8 cellular contexts compared by ENCODE assay signal in the genomic region with DNA sequence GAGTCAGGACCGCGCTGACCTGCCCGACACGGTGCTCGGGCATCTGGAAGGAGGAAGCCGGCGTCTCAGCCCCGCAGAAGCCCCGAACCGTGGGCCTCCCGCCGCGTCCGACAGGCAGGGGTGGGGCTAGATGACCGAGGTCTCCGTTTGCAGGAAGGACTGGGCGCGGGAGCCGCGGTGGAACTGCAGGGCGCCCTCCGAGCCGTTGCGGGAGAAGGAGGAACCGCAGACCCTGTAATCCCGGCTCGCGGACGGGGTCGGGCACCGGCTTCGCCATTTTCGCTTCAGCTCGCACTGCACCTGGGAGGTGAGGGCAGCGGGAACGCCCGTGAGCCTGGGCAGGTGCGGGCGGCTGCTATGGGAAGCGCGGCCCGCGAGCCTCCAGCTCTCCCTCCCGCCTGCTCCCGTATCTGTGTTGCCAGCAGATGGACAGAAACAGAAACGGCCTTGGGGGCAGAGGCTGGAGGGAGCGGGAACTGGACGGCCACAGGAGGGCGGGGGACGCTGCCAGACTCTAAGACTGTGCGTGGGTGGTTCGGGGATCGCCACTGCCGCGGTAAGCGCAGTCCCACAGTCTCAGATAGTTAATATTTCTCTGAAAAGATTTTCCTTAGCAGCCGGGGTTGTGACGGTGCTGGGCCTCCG.
DNase-seq lines count a peak whose midpoint lies in the region; ATAC-seq, FAIRE-seq and TF ChIP-seq lines count a peak whose summit lies in the region.

No MANE protein-coding gene starts in this region.

- no peaks in the 10 kb centered on the region for H3K27me3 ChIP-seq in pancreas

- peaks cover 18% of the 10 kb centered on the region for H3K27me3 Mint-ChIP-seq in activated T-helper 1 cell treated with anti-CD3 and anti-CD28 coated beads, Interleukin-12 subunit alpha, Interleukin-12 subunit beta, Interleukin-2, Interleukin-4 antibody, amounts not matched to agents 30 ng/mL and 10 ng/mL and 1 ng/mL, durations not matched to agents 14 hours and 24 hours and 36 hours (ENCODE audit: insufficient read depth)

- H3K36me3 Mint-ChIP-seq in activated T-helper 1 cell treated with anti-CD3 and anti-CD28 coated beads, Interleukin-12 subunit alpha, Interleukin-12 subunit beta, Interleukin-2, Interleukin-4 antibody, amounts not matched to agents 30 ng/mL and 10 ng/mL and 1 ng/mL, durations not matched to agents 14 hours and 24 hours and 36 hours (ENCODE audit: low read depth), result no peaks in the 10 kb centered on the region

- H3K9me3 Mint-ChIP-seq in activated T-helper 1 cell treated with anti-CD3 and anti-CD28 coated beads, Interleukin-12 subunit alpha, Interleukin-12 subunit beta, Interleukin-2, Interleukin-4 antibody, amounts not matched to agents 30 ng/mL and 10 ng/mL and 1 ng/mL, durations not matched to agents 14 hours and 24 hours and 36 hours, result no peaks in the 10 kb centered on the region

- WGBS in pancreas, 2 donors, result 26 to 45% methylated on average over 56 to 59 of the region's 59 CpGs

- peak overlapping the region; percentile 22 to 43 (median 34) for H3K4me3 ChIP-seq in pancreas

- peaks cover 14% of the 10 kb centered on the region for H3K4me1 Mint-ChIP-seq in activated T-helper 1 cell treated with anti-CD3 and anti-CD28 coated beads, Interleukin-12 subunit alpha, Interleukin-12 subunit beta, Interleukin-2, Interleukin-4 antibody, amounts not matched to agents 30 ng/mL and 10 ng/mL and 1 ng/mL, durations not matched to agents 14 hours and 24 hours and 36 hours (ENCODE audit: low read depth)

- intact Hi-C loops in activated T-helper 1 cell treated with anti-CD3 and anti-CD28 coated beads, Interleukin-12 subunit alpha, Interleukin-12 subunit beta, Interleukin-2, Interleukin-4 antibody, amounts not matched to agents 30 ng/mL and 10 ng/mL and 1 ng/mL, durations not matched to agents 14 hours and 24 hours and 36 hours (cut with micrococcal nuclease), result no loop called here
- intact Hi-C loops in cardiac septum (cut with DNase I), result no loop called here
- intact Hi-C loops in pancreas (cut with DNase I), result no loop called here

- H3K27ac Mint-ChIP-seq in activated T-helper 1 cell treated with anti-CD3 and anti-CD28 coated beads, Interleukin-12 subunit alpha, Interleukin-12 subunit beta, Interleukin-2, Interleukin-4 antibody, amounts not matched to agents 30 ng/mL and 10 ng/mL and 1 ng/mL, durations not matched to agents 14 hours and 24 hours and 36 hours, result no peak overlapping the region

- peak overlapping the region; percentile 49 for H3K4me3 Mint-ChIP-seq in activated T-helper 1 cell treated with anti-CD3 and anti-CD28 coated beads, Interleukin-12 subunit alpha, Interleukin-12 subunit beta, Interleukin-2, Interleukin-4 antibody, amounts not matched to agents 30 ng/mL and 10 ng/mL and 1 ng/mL, durations not matched to agents 14 hours and 24 hours and 36 hours

- DNase-seq in DMS53 treated with DMSO at 0.1 percent for 48 hours (lab: John Stamatoyannopoulos, UW; ENCODE audit: unreplicated experiment) (peak; percentile 52), NCI-H1092 (lab: John Stamatoyannopoulos, UW) (peak; percentile 66), cardiac septum (ENCODE audit: low spot score) (peak; percentile 76), pancreas (peak; percentile 58 to 84 (median 65)), omental fat pad (ENCODE audit: low spot score) (no peak), SHP77 (lab: John Stamatoyannopoulos, UW) (no peak)
- DNase-seq in activated T-helper 1 cell treated with anti-CD3 and anti-CD28 coated beads, Interleukin-12 subunit alpha, Interleukin-12 subunit beta, Interleukin-2, Interleukin-4 antibody, amounts not matched to agents 30 ng/mL and 10 ng/mL and 1 ng/mL, durations not matched to agents 14 hours and 24 hours and 36 hours (ENCODE audit: low spot score), result no peak

- H3K27ac ChIP-seq in pancreas, result peak overlapping the region; percentile 39 to 74 (median 56)

- no peaks in the 10 kb centered on the region for H3K36me3 ChIP-seq in pancreas

- peak; percentile 68 to 90 (median 77) for ATAC-seq in pancreas
- ATAC-seq in HG03095 (IDR thresholded peaks at IDR 0.05; ENCODE audit: unreplicated experiment), result no peak
- no peak for ATAC-seq in omental fat pad (ENCODE audit: low FRiP score)

- TF ChIP-seq CTCF in pancreas (IDR thresholded peaks at IDR 0.05) (peak in 2 of 4 donors; percentile 11 to 14), omental fat pad (IDR thresholded peaks at IDR 0.05) (no peak)

- no peaks in the 10 kb centered on the region for H3K4me1 ChIP-seq in pancreas

- FAIRE-seq in pancreas (lab: Jason Lieb, UNC), result no peak

- no peaks in the 10 kb centered on the region for H3K9me3 ChIP-seq in pancreas

Comparison
In these comparisons a context has a peak if more than half of its experiments do, and no peak if none do; other contexts are left out.
1. DNase-seq: peak in DMS53 treated with DMSO at 0.1 percent for 48 hours (single experiment), NCI-H1092 (single experiment), cardiac septum (single experiment) and pancreas (6 of 6); none in activated T-helper 1 cell treated with anti-CD3 and anti-CD28 coated beads, Interleukin-12 subunit alpha, Interleukin-12 subunit beta, Interleukin-2, Interleukin-4 antibody, amounts not matched to agents 30 ng/mL and 10 ng/mL and 1 ng/mL, durations not matched to agents 14 hours and 24 hours and 36 hours (single experiment), omental fat pad (single experiment) and SHP77 (0 of 2).
2. ATAC-seq: peak in pancreas (4 of 4); none in HG03095 (single experiment) and omental fat pad (single experiment).